In genomic region chr17:71987634-71988033, GRCh38 we compare ENCODE assay signal across 14 cellular contexts.
DNase-seq lines count a peak whose midpoint lies in the region; ATAC-seq, FAIRE-seq and TF ChIP-seq lines count a peak whose summit lies in the region.
"Had no signal": no experiment of that assay in that cellular context is flagged by ENCODE, and none has a peak within 500 bp of the region (broad histone marks: within the 10 kb centered on the region; RNA-seq: fewer than 3 reads in every experiment).

No MANE protein-coding gene starts in this region.

- H3K27ac ChIP-seq in A549, result no peak overlapping the region
- H3K27ac ChIP-seq in MM.1S (ENCODE audit: low read length), result no peak overlapping the region
- H3K27ac ChIP-seq in brain microvascular endothelial cell, result no peak overlapping the region
- H3K27ac ChIP-seq: psoas muscle had no signal

- TF ChIP-seq EP300 in A549 (IDR thresholded peaks at IDR 0.05), result no peak

- POLR2A ChIA-PET in A549 (lab: Yijun Ruan, JAX), result no interaction called here

- no peak overlapping the region for H3K9ac ChIP-seq in MM.1S (ENCODE audit: low read length)

- DNase-seq in A549 (ENCODE audit: low read depth in 1 of 2, low spot score in 1 of 2) (no peak), MM.1S (peak; percentile 59), brain microvascular endothelial cell (peak; percentile 25), hypothalamus (lab: John Stamatoyannopoulos, UW) (no peak), T-helper 9 cell (no peak)
- DNase-seq: activated CD8-positive, alpha-beta memory T cell treated with anti-CD3 and anti-CD28 coated beads, Interleukin-2, amount 10 ng/mL, durations not matched to agents 7 days and 5 days; NCI-H146; NCI-H524 treated with DMSO at 0.1 percent for 48 hours; psoas muscle; SHP77; stimulated activated CD4-positive, alpha-beta T cell treated with anti-CD3 and anti-CD28 coated beads, Interleukin-1b, Interleukin-23, amount 100 ng/mL, for 48 hours had no signal

- H3K27me3 ChIP-seq in MM.1S (replicated peaks; ENCODE audit: insufficient read depth, low read length) (no peaks in the 10 kb centered on the region), brain microvascular endothelial cell (replicated peaks) (no peaks in the 10 kb centered on the region)

- TF ChIP-seq CTCF in A549 (IDR thresholded peaks at IDR 0.05) (no peak), MM.1S (IDR thresholded peaks at IDR 0.05; ENCODE audit: low read length) (no peak), brain microvascular endothelial cell (IDR thresholded peaks at IDR 0.05; ENCODE audit: low read depth, low read length, missing control alignments) (no peak)

- in situ Hi-C loops in brain microvascular endothelial cell (cut with HindIII; ENCODE audit: low pct_ligation_motif_present, low sequenced_read_pairs), result no loop called here

- H3K9me2 ChIP-seq in MM.1S (replicated peaks; ENCODE audit: insufficient read depth, low read length), result no peaks in the 10 kb centered on the region

- H3K36me3 ChIP-seq in MM.1S (replicated peaks; ENCODE audit: insufficient read depth, low read length) (no peaks in the 10 kb centered on the region), brain microvascular endothelial cell (replicated peaks) (no peaks in the 10 kb centered on the region)

- WGBS in A549 (ENCODE audit: missing lambda C conversion rate), result 30% methylated on average over 3 of the region's 3 CpGs

- H2AFZ ChIP-seq in MM.1S (ENCODE audit: low read length), result no peak overlapping the region

- no peak overlapping the region for H3K4me3 ChIP-seq in A549
- H3K4me3 ChIP-seq in MM.1S (ENCODE audit: low read length), result no peak overlapping the region
- no peak overlapping the region for H3K4me3 ChIP-seq in brain microvascular endothelial cell (ENCODE audit: low read depth, low read length)
- H3K4me3 ChIP-seq: psoas muscle had no signal

- CTCF ChIA-PET in A549 (lab: Yijun Ruan, JAX), result no interaction called here

- H3F3A ChIP-seq in MM.1S (ENCODE audit: insufficient read depth, low read length), result no peaks in the 10 kb centered on the region

- H3K4me1 ChIP-seq in A549 (peaks cover 12% of the 10 kb centered on the region; the same call in 2 of the 3 replicates), MM.1S (ENCODE audit: low read length) (peaks cover 15% of the 10 kb centered on the region)
- H3K4me1 ChIP-seq: psoas muscle had no signal

- FAIRE-seq in A549 (lab: Jason Lieb, UNC), result no peak

- H3K79me2 ChIP-seq in MM.1S (ENCODE audit: low read length), result no peaks in the 10 kb centered on the region

- no peaks in the 10 kb centered on the region for H4K20me1 ChIP-seq in MM.1S (ENCODE audit: insufficient read depth, low read length)

- peak overlapping the region; percentile 42; the same call in 2 of the 3 replicates for H3K4me2 ChIP-seq in A549
- peak overlapping the region; percentile 36; the same call in 1 of the 2 replicates for H3K4me2 ChIP-seq in MM.1S (ENCODE audit: low read depth, low read length)

- ATAC-seq in A549 (no peak), GM18868 (IDR thresholded peaks at IDR 0.05; ENCODE audit: unreplicated experiment) (peak; percentile 81), HG03342 (IDR thresholded peaks at IDR 0.05; ENCODE audit: unreplicated experiment) (no peak), HG02588 (IDR thresholded peaks at IDR 0.05; ENCODE audit: unreplicated experiment) (no peak)
- ATAC-seq: activated CD8-positive, alpha-beta memory T cell treated with anti-CD3 and anti-CD28 coated beads, Interleukin-2, amount 10 ng/mL, durations not matched to agents 7 days and 5 days had no signal

- TF ChIP-seq POLR2A in A549 (IDR thresholded peaks at IDR 0.05; ENCODE audit: low read length), result no peak

- H3K9me3 ChIP-seq in A549 (no peaks in the 10 kb centered on the region), MM.1S (replicated peaks; ENCODE audit: insufficient read depth, low read length) (no peaks in the 10 kb centered on the region)
- H3K9me3 ChIP-seq: psoas muscle had no signal

- TF ChIP-seq RAD21 in A549 (conservative IDR thresholded peaks at IDR 0.05 in 1 of 2, IDR thresholded peaks at IDR 0.05 in 1 of 2), result no peak

TF ChIP-seq in A549, 52 proteins besides CTCF, POLR2A, EP300 and RAD21:
- TF ChIP-seq HOXB13 (CRISPR knock-in tag; IDR thresholded peaks at IDR 0.05; ENCODE audit: low read depth) (no peak), TFCP2L1 (CRISPR knock-in tag; IDR thresholded peaks at IDR 0.05) (no peak), NPAS2 (CRISPR knock-in tag; IDR thresholded peaks at IDR 0.05; ENCODE audit: borderline replicate concordance) (no peak), RFX5 (IDR thresholded peaks at IDR 0.05) (no peak), ZSCAN20 (CRISPR knock-in tag; IDR thresholded peaks at IDR 0.05) (no peak), REST (IDR thresholded peaks at IDR 0.05) (no peak), KDM1A (IDR thresholded peaks at IDR 0.05; ENCODE audit: low read depth) (no peak), ELK1 (IDR thresholded peaks at IDR 0.05; ENCODE audit: low read depth, low read length) (no peak), USF2 (IDR thresholded peaks at IDR 0.05) (no peak), NR3C1 (IDR thresholded peaks at IDR 0.05) (no peak)

Comparison
In these comparisons a context has a peak if more than half of its experiments do, and no peak if none do; other contexts are left out.
1. DNase-seq: peak in MM.1S (single experiment) and brain microvascular endothelial cell (single experiment); none in A549 (0 of 2), hypothalamus (0 of 51) and T-helper 9 cell (single experiment).